ENCODE assay signal across 36 cellular contexts in the genomic region with DNA sequence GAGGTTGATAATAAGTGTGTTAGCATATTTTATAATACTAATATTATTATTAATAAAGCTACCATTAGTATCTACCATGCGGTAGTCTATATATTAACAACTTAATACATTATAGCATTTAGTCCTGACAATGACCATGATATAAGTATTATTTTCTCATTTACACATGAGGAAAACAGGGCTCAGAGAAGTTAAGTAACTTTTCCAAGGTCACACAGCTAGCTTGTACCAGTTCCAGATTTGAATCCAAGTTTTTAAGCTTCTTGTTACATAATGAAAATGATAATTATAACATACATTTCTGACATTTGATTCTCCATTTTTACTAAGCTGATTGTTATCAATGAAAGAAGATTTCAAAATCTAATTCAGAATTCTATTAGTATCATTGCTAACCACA.
DNase-seq lines count a peak whose midpoint lies in the region; ATAC-seq, FAIRE-seq and TF ChIP-seq lines count a peak whose summit lies in the region.
"Had no signal": no experiment of that assay in that cellular context is flagged by ENCODE, and none has a peak within 500 bp of the region (broad histone marks: within the 10 kb centered on the region; RNA-seq: fewer than 3 reads in every experiment).

No MANE protein-coding gene starts in this region.

- no peaks in the 10 kb centered on the region for H3K9me1 ChIP-seq in K562 (ENCODE audit: control insufficient read depth, insufficient read depth, low read length)

- in situ Hi-C loops in K562 (cut with MboI): no loop called here

- H4K8ac ChIP-seq in H1 (ENCODE audit: extremely low read depth, insufficient read depth, low read length): no peak overlapping the region

- POLR2A ChIA-PET in MCF 10A (lab: Yijun Ruan, JAX) (no interaction called here), A549 (lab: Yijun Ruan, JAX) (no interaction called here), K562 (lab: Yijun Ruan, JAX) (interaction anchor here (2.4 kb wide), 1 partner anchor 9 kb away, joined by 9 read pairs; no protein-coding TSS in a partner anchor), H1 (lab: Charles Lee; ENCODE audit: partially characterized antibody) (no interaction called here)

- no peak for TF ChIP-seq CTCF in MCF 10A (IDR thresholded peaks at IDR 0.05; ENCODE audit: unreplicated experiment)
- no peak for TF ChIP-seq CTCF in breast epithelium (IDR thresholded peaks at IDR 0.05)
- TF ChIP-seq CTCF in A549 (IDR thresholded peaks at IDR 0.05): no peak
- TF ChIP-seq CTCF in K562 (IDR thresholded peaks at IDR 0.05 in 2 of 3, conservative IDR thresholded peaks at IDR 0.05 in 1 of 3; ENCODE audit: insufficient read depth in 2 of 3, low read depth in 1 of 3, low read length in 3 of 3): no peak
- no peak for TF ChIP-seq CTCF in H1 (IDR thresholded peaks at IDR 0.05; ENCODE audit: control extremely low read depth in 1 of 3, insufficient read depth in 1 of 3, low read depth in 1 of 3, low read length in 3 of 3)
- no peak for TF ChIP-seq CTCF in pancreas (IDR thresholded peaks at IDR 0.05)

- H3K4me1 ChIP-seq in breast epithelium (no peaks in the 10 kb centered on the region), A549 (no peaks in the 10 kb centered on the region), K562 (replicated peaks in 1 of 2; ENCODE audit: control insufficient read depth in 2 of 2, insufficient read depth in 2 of 2, low read length in 2 of 2) (no peaks in the 10 kb centered on the region), H1 (replicated peaks in 1 of 4; ENCODE audit: control insufficient read depth in 3 of 4, insufficient read depth in 4 of 4, low read length in 3 of 4) (no peaks in the 10 kb centered on the region), pancreas (no peaks in the 10 kb centered on the region)
- H3K4me1 ChIP-seq: BE2C; BLaER1; BLaER1 treated with 17β-estradiol and CSF1 and Interleukin-3, amounts not matched to agents 10 nM and 100 nM; Caco-2 had no signal

- no peak for FAIRE-seq in A549 (lab: Jason Lieb, UNC)
- no peak for FAIRE-seq in K562 (lab: Jason Lieb, UNC)
- no peak for FAIRE-seq in H1 (lab: Jason Lieb, UNC)
- FAIRE-seq in GM19239 (lab: Jason Lieb, UNC): no peak
- FAIRE-seq in pancreas (lab: Jason Lieb, UNC): no peak
- FAIRE-seq: A204.1, D721Med had no signal

- no peaks in the 10 kb centered on the region for H3K79me2 ChIP-seq in K562 (ENCODE audit: control insufficient read depth, insufficient read depth, low read length)
- H3K79me2 ChIP-seq in H1 (ENCODE audit: control insufficient read depth in 1 of 2, insufficient read depth in 2 of 2, low read length in 2 of 2): no peaks in the 10 kb centered on the region

- CTCF ChIA-PET in MCF 10A (lab: Yijun Ruan, JAX): interaction anchor here (0.6 to 2.5 kb wide), 6 partner anchors 10 to 1563 kb away, joined by 3 to 13 read pairs (median 4); no protein-coding TSS in a partner anchor
- CTCF ChIA-PET in A549 (lab: Yijun Ruan, JAX): interaction anchor here (1.2 kb wide), 1 partner anchor 16 kb away, joined by 3 read pairs; no protein-coding TSS in a partner anchor
- CTCF ChIA-PET in K562 (lab: Yijun Ruan, JAX; ENCODE audit: low intra/inter-chr PET ratio): no interaction called here
- CTCF ChIA-PET in H1 (lab: Charles Lee; ENCODE audit: partially characterized antibody): interaction anchor here (0.7 to 1.4 kb wide), 4 partner anchors 13 to 98 kb away, joined by 3 to 4 read pairs (median 3); no protein-coding TSS in a partner anchor

- WGBS in A549 (ENCODE audit: missing lambda C conversion rate): 96% methylated on average over 1 of the region's 1 CpG
- WGBS in K562 (ENCODE audit: insufficient coverage, low coverage, missing lambda C conversion rate): 14% methylated on average over 1 of the region's 1 CpG
- WGBS in H1 (ENCODE audit: extremely low coverage in 1 of 2, insufficient coverage in 1 of 2, insufficient read length in 1 of 2, insufficient replicate concordance in 2 of 2, low coverage in 1 of 2, low lambda C conversion rate in 2 of 2, missing lambda C conversion rate in 1 of 2), 2 experiments: 92% methylated on average over 1 of the region's 1 CpG; no CpG with 5 or more reads in 1 of the 2 experiments
- WGBS in pancreas, 2 donors: 98 to 99% methylated on average over 1 of the region's 1 CpG

- H3K4me2 ChIP-seq in A549 (no peak overlapping the region), K562 (ENCODE audit: insufficient read depth, low read length) (no peak overlapping the region), H1 (ENCODE audit: insufficient read depth in 1 of 2, low read depth in 2 of 2, low read length in 2 of 2) (no peak overlapping the region)
- H3K4me2 ChIP-seq: BLaER1; BLaER1 treated with 17β-estradiol and CSF1 and Interleukin-3, amounts not matched to agents 10 nM and 100 nM had no signal

- BruUV-seq in MCF 10A (replicated peaks; lab: Mats Ljungman, UMichigan) (no TSS peak), K562 (replicated peaks; lab: Mats Ljungman, UMichigan) (no TSS peak)

- no peaks in the 10 kb centered on the region for H3K79me1 ChIP-seq in H1 (ENCODE audit: low read depth, low read length)

- H3K4me3 ChIP-seq in breast epithelium (no peak overlapping the region), A549 (no peak overlapping the region), K562 (no peak overlapping the region), H1 (ENCODE audit: extremely low read depth in 1 of 4, insufficient read depth in 2 of 4, low read depth in 3 of 4, low read length in 4 of 4) (no peak overlapping the region), pancreas (no peak overlapping the region)
- H3K4me3 ChIP-seq: BLaER1; BLaER1 treated with 17β-estradiol and CSF1 and Interleukin-3, amounts not matched to agents 10 nM and 100 nM had no signal

- no peak overlapping the region for H4K91ac ChIP-seq in H1 (replicated peaks; ENCODE audit: insufficient read length, low read length)

- H3K9ac ChIP-seq in K562 (ENCODE audit: insufficient read depth in 1 of 2, low read depth in 2 of 2, low read length in 2 of 2): no peak overlapping the region
- H3K9ac ChIP-seq in H1 (replicated peaks in 1 of 4; ENCODE audit: extremely low read depth in 1 of 4, low read depth in 3 of 4, low read length in 3 of 4): no peak overlapping the region
- H3K9ac ChIP-seq: BLaER1; BLaER1 treated with 17β-estradiol and CSF1 and Interleukin-3, amounts not matched to agents 10 nM and 100 nM had no signal

- no peak overlapping the region for H2AFZ ChIP-seq in K562 (ENCODE audit: low read depth, low read length)
- H2AFZ ChIP-seq in H1 (ENCODE audit: low read length): no peak overlapping the region

- no peak overlapping the region for H2BK5ac ChIP-seq in H1 (ENCODE audit: low read depth, low read length)

- no peak overlapping the region for H3K18ac ChIP-seq in H1 (ENCODE audit: extremely low read depth, low read length)

- H3K27me3 ChIP-seq in breast epithelium (no peaks in the 10 kb centered on the region), K562 (ENCODE audit: control insufficient read depth in 2 of 2, insufficient read depth in 2 of 2, low read length in 2 of 2) (no peaks in the 10 kb centered on the region; a peak in 2 of 5 replicates), H1 (replicated peaks in 1 of 4; ENCODE audit: control insufficient read depth in 3 of 4, extremely low read depth in 1 of 4, insufficient read depth in 3 of 4, low read length in 3 of 4) (peaks cover 0 to 1% (median 0%) of the 10 kb centered on the region in 4 experiments; a peak in 1 of 7 replicates), pancreas (no peaks in the 10 kb centered on the region)
- H3K27me3 ChIP-seq: BE2C; BLaER1; BLaER1 treated with 17β-estradiol and CSF1 and Interleukin-3, amounts not matched to agents 10 nM and 100 nM had no signal

- no peak for TF ChIP-seq RAD21 in A549 (conservative IDR thresholded peaks at IDR 0.05 in 1 of 2, IDR thresholded peaks at IDR 0.05 in 1 of 2)
- no peak for TF ChIP-seq RAD21 in K562 (CRISPR knock-in tag; conservative IDR thresholded peaks at IDR 0.05 in 1 of 2, IDR thresholded peaks at IDR 0.05 in 1 of 2)
- TF ChIP-seq RAD21 in H1 (IDR thresholded peaks at IDR 0.05 in 1 of 2, conservative IDR thresholded peaks at IDR 0.05 in 1 of 2; ENCODE audit: low read depth in 2 of 2, low read length in 2 of 2): no peak

- no peaks in the 10 kb centered on the region for H3K9me3 Mint-ChIP-seq in MCF 10A (ENCODE audit: unreplicated experiment)
- H3K9me3 Mint-ChIP-seq: CD14-positive monocyte; CD4-positive, alpha-beta memory T cell; CD4-positive, alpha-beta T cell; CD4-positive, CD25-positive, alpha-beta regulatory T cell; CD8-positive, alpha-beta memory T cell; CD8-positive, alpha-beta T cell had no signal

- H2AK5ac ChIP-seq in H1 (ENCODE audit: low read depth, low read length): no peak overlapping the region

- no peak overlapping the region for H2BK12ac ChIP-seq in H1 (ENCODE audit: low read depth, low read length)

- H3K14ac ChIP-seq in H1 (ENCODE audit: insufficient read length): no peak overlapping the region

- no peak overlapping the region for H3K4ac ChIP-seq in H1 (replicated peaks; ENCODE audit: insufficient read length, low read depth, low read length)

- ATAC-seq in A549: no peak
- no peak for ATAC-seq in K562
- ATAC-seq in pancreas: no peak
- ATAC-seq: CD8-positive, alpha-beta T cell had no signal

- TF ChIP-seq POLR2A in breast epithelium (IDR thresholded peaks at IDR 0.05) (no peak), A549 (IDR thresholded peaks at IDR 0.05; ENCODE audit: low read length) (no peak), K562 (conservative IDR thresholded peaks at IDR 0.05) (no peak), H1 (IDR thresholded peaks at IDR 0.05; ENCODE audit: control extremely low read depth in 1 of 2, low read depth in 2 of 2, low read length in 2 of 2) (no peak)

- H3K23me2 ChIP-seq in H1 (ENCODE audit: low read depth, low read length): no peaks in the 10 kb centered on the region

- H3K9me3 ChIP-seq in breast epithelium (no peaks in the 10 kb centered on the region), A549 (no peaks in the 10 kb centered on the region), K562 (replicated peaks; ENCODE audit: control insufficient read depth, insufficient read depth, low read depth, low read length) (no peaks in the 10 kb centered on the region), H1 (ENCODE audit: insufficient read depth in 2 of 2, low read depth in 1 of 2, low read length in 1 of 2) (no peaks in the 10 kb centered on the region), pancreas (no peaks in the 10 kb centered on the region)
- H3K9me3 ChIP-seq: BE2C; BLaER1; BLaER1 treated with 17β-estradiol and CSF1 and Interleukin-3, amounts not matched to agents 10 nM and 100 nM; Caco-2 had no signal

- TF ChIP-seq EP300 in A549 (IDR thresholded peaks at IDR 0.05) (no peak), K562 (IDR thresholded peaks at IDR 0.05; ENCODE audit: low read length) (no peak), H1 (IDR thresholded peaks at IDR 0.05; ENCODE audit: borderline replicate concordance in 1 of 2, low read depth in 2 of 2, low read length in 2 of 2) (no peak)

- H3K36me3 ChIP-seq in breast epithelium (no peaks in the 10 kb centered on the region), K562 (ENCODE audit: control insufficient read depth, insufficient read depth, low read length) (no peaks in the 10 kb centered on the region), H1 (ENCODE audit: control insufficient read depth in 2 of 4, insufficient read depth in 4 of 4, low read length in 3 of 4) (no peaks in the 10 kb centered on the region), pancreas (no peaks in the 10 kb centered on the region)
- H3K36me3 ChIP-seq: BE2C; BLaER1; BLaER1 treated with 17β-estradiol and CSF1 and Interleukin-3, amounts not matched to agents 10 nM and 100 nM had no signal

- no peak overlapping the region for H3K27ac ChIP-seq in breast epithelium
- H3K27ac ChIP-seq in A549: no peak overlapping the region
- H3K27ac ChIP-seq in K562 (ENCODE audit: extremely low read depth, low read depth, low read length): no peak overlapping the region
- H3K27ac ChIP-seq in H1 (ENCODE audit: low read depth, low read length): no peak overlapping the region
- no peak overlapping the region for H3K27ac ChIP-seq in pancreas
- H3K27ac ChIP-seq: 22Rv1; BLaER1; BLaER1 treated with 17β-estradiol and CSF1 and Interleukin-3, amounts not matched to agents 10 nM and 100 nM; C4-2B had no signal

- H3K4me3 Mint-ChIP-seq in MCF 10A (ENCODE audit: unreplicated experiment): no peak overlapping the region
- H3K4me3 Mint-ChIP-seq: B cell; CD14-positive monocyte; CD4-positive, alpha-beta memory T cell; CD4-positive, alpha-beta T cell; CD4-positive, CD25-positive, alpha-beta regulatory T cell; CD8-positive, alpha-beta memory T cell; CD8-positive, alpha-beta T cell had no signal

- intact Hi-C loops in MCF 10A (cut with micrococcal nuclease) (no loop called here), breast epithelium (cut with DNase I; ENCODE audit: low total_unique reads) (no loop called here), K562 (cut with micrococcal nuclease) (no loop called here), pancreas (cut with DNase I) (no loop called here)

- H3K4me1 Mint-ChIP-seq in MCF 10A (ENCODE audit: insufficient read depth, unreplicated experiment): no peaks in the 10 kb centered on the region
- H3K4me1 Mint-ChIP-seq: B cell; CD14-positive monocyte; CD4-positive, alpha-beta memory T cell; CD4-positive, CD25-positive, alpha-beta regulatory T cell; CD8-positive, alpha-beta memory T cell had no signal

- H3K56ac ChIP-seq in H1 (replicated peaks; ENCODE audit: insufficient read length, low read depth, low read length): no peak overlapping the region

- H4K20me1 ChIP-seq in K562 (replicated peaks; ENCODE audit: control insufficient read depth, insufficient read depth, low read length) (no peaks in the 10 kb centered on the region), H1 (replicated peaks in 1 of 2; ENCODE audit: control insufficient read depth in 1 of 2, insufficient read depth in 2 of 2, low read length in 2 of 2) (no peaks in the 10 kb centered on the region)
- H4K20me1 ChIP-seq: BLaER1; BLaER1 treated with 17β-estradiol and CSF1 and Interleukin-3, amounts not matched to agents 10 nM and 100 nM had no signal

- no peak overlapping the region for H2BK15ac ChIP-seq in H1 (ENCODE audit: low read length)

- H4K5ac ChIP-seq in H1 (ENCODE audit: insufficient read length, low read depth, low read length): no peak overlapping the region

- H3K23ac ChIP-seq in H1 (ENCODE audit: insufficient read length): no peak overlapping the region

- H3K27me3 Mint-ChIP-seq in MCF 10A (ENCODE audit: insufficient read depth, unreplicated experiment): peaks cover 26% of the 10 kb centered on the region

- H2BK20ac ChIP-seq in H1 (ENCODE audit: low read length): no peak overlapping the region

- H3K36me3 Mint-ChIP-seq in MCF 10A (ENCODE audit: insufficient read depth, unreplicated experiment): no peaks in the 10 kb centered on the region
- H3K36me3 Mint-ChIP-seq: CD14-positive monocyte; CD4-positive, alpha-beta memory T cell; CD4-positive, CD25-positive, alpha-beta regulatory T cell; CD8-positive, alpha-beta memory T cell; CD8-positive, alpha-beta T cell had no signal

- DNase-seq in MCF 10A (ENCODE audit: unreplicated experiment) (no peak), breast epithelium (ENCODE audit: low spot score in 2 of 2) (no peak), A549 (ENCODE audit: low read depth in 1 of 2, low spot score in 1 of 2) (no peak), K562 (ENCODE audit: extremely low read depth in 1 of 4, low spot score in 3 of 4) (no peak), H1 (ENCODE audit: low read depth in 1 of 2, low spot score in 2 of 2) (no peak), GM19239 (ENCODE audit: insufficient read length, low spot score) (no peak), pancreas (no peak), NCI-H82 (lab: John Stamatoyannopoulos, UW) (no peak)
- DNase-seq: 8988T; ACHN; AML-193; BE2C; C1 segment of cervical spinal cord; Caco-2; Calu3; CD4-positive, alpha-beta memory T cell; CD4-positive, alpha-beta T cell; CD4-positive, CD25-positive, alpha-beta regulatory T cell; CD8-positive, alpha-beta memory T cell; CD8-positive, alpha-beta T cell; COR-L47; DMS 273 treated with DMSO at 0.1 percent for 48 hours; DMS153; DMS53; DMS79; DMS79 treated with DMSO at 0.1 percent for 48 hours; DND-41; EL had no signal

- peak overlapping the region; percentile 24 for H3K27ac Mint-ChIP-seq in MCF 10A (ENCODE audit: low read depth, unreplicated experiment)
- H3K27ac Mint-ChIP-seq: B cell; CD14-positive monocyte; CD4-positive, alpha-beta memory T cell; CD4-positive, alpha-beta T cell; CD4-positive, CD25-positive, alpha-beta regulatory T cell; CD8-positive, alpha-beta memory T cell; CD8-positive, alpha-beta T cell had no signal

- H2BK120ac ChIP-seq in H1 (replicated peaks; ENCODE audit: low read depth, low read length): no peak overlapping the region
